In genomic region chr17:4297351-4297750, GRCh38 we compare ENCODE assay signal across 26 cellular contexts. TPM values are rescaled to one million over a fixed set of nuclear protein-coding genes. Genes with fewer than 3 reads are reported as not detected.
DNase-seq lines count a peak whose midpoint lies in the region; ATAC-seq, FAIRE-seq and TF ChIP-seq lines count a peak whose summit lies in the region.
"Had no signal": no experiment of that assay in that cellular context is flagged by ENCODE, and none has a peak within 500 bp of the region (broad histone marks: within the 10 kb centered on the region; RNA-seq: fewer than 3 reads in every experiment).

No MANE protein-coding gene starts in this region.

- H3K27me3 ChIP-seq in CD4-positive, alpha-beta memory T cell (ENCODE audit: insufficient read depth, low read length) = no peaks in the 10 kb centered on the region
- no peaks in the 10 kb centered on the region for H3K27me3 ChIP-seq in colonic mucosa
- H3K27me3 ChIP-seq: brain microvascular endothelial cell, right lobe of liver had no signal

- POLR2A ChIA-PET in CD4-positive, alpha-beta memory T cell (lab: Charles Lee; ENCODE audit: partially characterized antibody) = no interaction called here

- no peak overlapping the region for H3K9ac ChIP-seq in colonic mucosa (ENCODE audit: low read depth in 2 of 2, low read length in 2 of 2)
- H3K9ac ChIP-seq: KMS-11 had no signal

- H3K27ac Mint-ChIP-seq in CD4-positive, alpha-beta memory T cell = peak overlapping the region in 4 of 7 donors; percentile 23 to 54 (median 27)
- peak overlapping the region; percentile 71 for H3K27ac Mint-ChIP-seq in T-helper 17 cell
- H3K27ac Mint-ChIP-seq: activated CD8-positive, alpha-beta memory T cell treated with anti-CD3 and anti-CD28 coated beads, Interleukin-2, amount 10 ng/mL, durations not matched to agents 7 days and 5 days; activated T-helper 2 cell treated with anti-CD3 and anti-CD28 coated beads, Interferon-gamma antibody, Interleukin-2, Interleukin-4, amounts not matched to agents 10 μg/mL and 5 μg/mL and 100 μg/mL, durations not matched to agents 14 hours and 24 hours and 36 hours had no signal

- CTCF ChIA-PET in CD4-positive, alpha-beta memory T cell (lab: Charles Lee; ENCODE audit: partially characterized antibody) = interaction anchor here (1.1 to 1.8 kb wide), 4 partner anchors 12 to 122 kb away, joined by 3 to 4 read pairs (median 3); no protein-coding TSS in a partner anchor

- H3K4me1 Mint-ChIP-seq in CD4-positive, alpha-beta memory T cell = peaks cover 15 to 28% (median 22%) of the 10 kb centered on the region in 4 donors
- H3K4me1 Mint-ChIP-seq in T-helper 17 cell = peaks cover 22% of the 10 kb centered on the region
- H3K4me1 Mint-ChIP-seq: activated CD8-positive, alpha-beta memory T cell treated with anti-CD3 and anti-CD28 coated beads, Interleukin-2, amount 10 ng/mL, durations not matched to agents 7 days and 5 days had no signal

- H3K4me3 Mint-ChIP-seq in CD4-positive, alpha-beta memory T cell = no peak overlapping the region
- no peak overlapping the region for H3K4me3 Mint-ChIP-seq in T-helper 17 cell
- H3K4me3 Mint-ChIP-seq: activated CD8-positive, alpha-beta memory T cell treated with anti-CD3 and anti-CD28 coated beads, Interleukin-2, amount 10 ng/mL, durations not matched to agents 7 days and 5 days had no signal

- intact Hi-C loops in CD4-positive, alpha-beta memory T cell (cut with micrococcal nuclease) = no loop called here
- intact Hi-C loops in left colon (cut with DNase I, micrococcal nuclease) = no loop called here
- intact Hi-C loops in colonic mucosa (cut with DNase I) = no loop called here

- no peaks in the 10 kb centered on the region for H3K27me3 Mint-ChIP-seq in CD4-positive, alpha-beta memory T cell
- no peaks in the 10 kb centered on the region for H3K27me3 Mint-ChIP-seq in T-helper 17 cell
- H3K27me3 Mint-ChIP-seq: activated CD8-positive, alpha-beta memory T cell treated with anti-CD3 and anti-CD28 coated beads, Interleukin-2, amount 10 ng/mL, durations not matched to agents 7 days and 5 days had no signal

- H3K9me3 Mint-ChIP-seq in CD4-positive, alpha-beta memory T cell = no peaks in the 10 kb centered on the region
- H3K9me3 Mint-ChIP-seq: activated T-helper 2 cell treated with anti-CD3 and anti-CD28 coated beads, Interferon-gamma antibody, Interleukin-2, Interleukin-4, amounts not matched to agents 10 μg/mL and 5 μg/mL and 100 μg/mL, durations not matched to agents 14 hours and 24 hours and 36 hours had no signal

- H3K9me3 ChIP-seq in CD4-positive, alpha-beta memory T cell (ENCODE audit: control insufficient read depth in 1 of 2, low read length in 2 of 2) = no peaks in the 10 kb centered on the region
- no peaks in the 10 kb centered on the region for H3K9me3 ChIP-seq in T-helper 17 cell (ENCODE audit: control insufficient read depth, low read length, poor library complexity, severe bottlenecking)
- no peaks in the 10 kb centered on the region for H3K9me3 ChIP-seq in colonic mucosa
- H3K9me3 ChIP-seq: right lobe of liver, thoracic aorta had no signal

- TF ChIP-seq POLR2A in GM12892 (IDR thresholded peaks at IDR 0.05; ENCODE audit: low read depth, low read length) = no peak

- H3K36me3 Mint-ChIP-seq in CD4-positive, alpha-beta memory T cell = peaks cover 18 to 50% of the 10 kb centered on the region in 2 donors
- peaks cover 5% of the 10 kb centered on the region for H3K36me3 Mint-ChIP-seq in T-helper 17 cell (ENCODE audit: low read depth)

- no peaks in the 10 kb centered on the region for H3K4me1 ChIP-seq in CD4-positive, alpha-beta memory T cell (ENCODE audit: insufficient read depth, low read length)
- no peaks in the 10 kb centered on the region for H3K4me1 ChIP-seq in colonic mucosa
- H3K4me1 ChIP-seq: right lobe of liver had no signal

- ATAC-seq in T-helper 17 cell (no peak), left colon (peak; percentile 16)
- ATAC-seq: activated CD4-positive, CD25-positive, alpha-beta regulatory T cell treated with anti-CD3 and anti-CD28 coated beads, Interleukin-2, amount 50 U/mL, for 24 hours; activated CD8-positive, alpha-beta memory T cell treated with anti-CD3 and anti-CD28 coated beads, Interleukin-2, amount 10 ng/mL, durations not matched to agents 7 days and 5 days; right lobe of liver had no signal

- no peak for TF ChIP-seq CTCF in colonic mucosa (IDR thresholded peaks at IDR 0.05)

- H3K36me3 ChIP-seq in CD4-positive, alpha-beta memory T cell (ENCODE audit: insufficient read depth, low read length) = no peaks in the 10 kb centered on the region
- H3K36me3 ChIP-seq in colonic mucosa = no peaks in the 10 kb centered on the region
- H3K36me3 ChIP-seq: brain microvascular endothelial cell, thoracic aorta had no signal

- no peak for DNase-seq in CD4-positive, alpha-beta memory T cell
- DNase-seq in GM12892 (ENCODE audit: insufficient read length) (no peak), T-helper 17 cell (no peak), left colon (no peak), colonic mucosa (no peak), OCI-M1 (lab: John Stamatoyannopoulos, UW) (no peak), SKM-1 (lab: John Stamatoyannopoulos, UW; ENCODE audit: unreplicated experiment) (no peak)
- DNase-seq: activated CD8-positive, alpha-beta memory T cell treated with anti-CD3 and anti-CD28 coated beads, Interleukin-2, amount 10 ng/mL, durations not matched to agents 7 days and 5 days; brain microvascular endothelial cell; DMS153; foreskin fibroblast; GF-D8; hypothalamus; islet precursor cell; mammary epithelial cell; MV-4-11; NCI-H187 treated with DMSO at 0.1 percent for 48 hours; NCI-H446 treated with DMSO at 0.1 percent for 48 hours; right lobe of liver; stimulated activated CD4-positive, alpha-beta T cell treated with anti-CD3 and anti-CD28 coated beads, Interleukin-15, amount 100 ng/mL, for 24 hours; T1000 had no signal

- peak; percentile 73 for FAIRE-seq in GM12892 (lab: Jason Lieb, UNC)

- H3K4me3 ChIP-seq in CD4-positive, alpha-beta memory T cell (ENCODE audit: low read length in 2 of 2) = no peak overlapping the region
- no peak overlapping the region for H3K4me3 ChIP-seq in colonic mucosa
- H3K4me3 ChIP-seq: right lobe of liver, thoracic aorta had no signal

- no peak overlapping the region for H3K27ac ChIP-seq in CD4-positive, alpha-beta memory T cell (ENCODE audit: low read depth, low read length)
- no peak overlapping the region for H3K27ac ChIP-seq in colonic mucosa
- H3K27ac ChIP-seq: brain microvascular endothelial cell, KMS-11, right lobe of liver, RWPE1, thoracic aorta had no signal

RNA-seq across cellular contexts. Expression of gene ANKFY1, which starts 33.6 kb away (rescaled TPM):
- total RNA-seq in CD4-positive, alpha-beta memory T cell = 10 to 100 TPM; 72.7 to 74.7 TPM
- 10 to 100 TPM in 1 of 2 donors, 1 to 10 TPM in 1; 7.9 to 23.0 TPM for polyA plus RNA-seq in CD4-positive, alpha-beta memory T cell
- polyA plus RNA-seq in GM12892 (2012; ENCODE audit: missing spikeins) = 17.2 TPM
- total RNA-seq in T-helper 17 cell (10 to 100 TPM; 51.2 to 54.0 TPM), left colon (10 to 100 TPM; 46.4 to 59.6 TPM), colonic mucosa (10 to 100 TPM; 43.8 to 51.8 TPM)
